In the genomic region with DNA sequence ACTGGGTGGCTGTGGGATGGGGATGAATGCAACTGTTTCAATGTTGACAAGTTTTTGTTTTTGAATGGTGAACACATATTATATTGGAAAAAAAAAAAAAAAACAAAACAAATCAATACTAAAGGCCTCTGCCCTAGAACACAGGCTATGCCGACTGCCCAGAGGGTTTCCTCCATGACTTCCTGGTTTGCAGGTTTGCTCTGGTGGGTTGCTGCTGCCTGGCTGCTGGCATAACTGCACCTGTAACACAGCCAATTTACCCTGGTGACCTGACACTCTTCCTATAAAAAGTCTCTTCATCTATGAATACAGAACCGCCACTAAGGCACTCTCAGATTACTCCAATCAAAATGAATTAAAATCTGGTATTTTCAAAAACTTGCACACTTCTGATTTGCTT, we compare ENCODE assay signal across 26 cellular contexts. TPM values are rescaled to one million over a fixed set of nuclear protein-coding genes. Genes with fewer than 3 reads are reported as not detected.
DNase-seq lines count a peak whose midpoint lies in the region; TF ChIP-seq lines count a peak whose summit lies in the region.
"Had no signal": no experiment of that assay in that cellular context is flagged by ENCODE, and none has a peak within 500 bp of the region (broad histone marks: within the 10 kb centered on the region; RNA-seq: fewer than 3 reads in every experiment).

No MANE protein-coding gene starts in this region.

- H3K36me3 Mint-ChIP-seq in activated T-cell treated with anti-CD3 and anti-CD28 coated beads, Interleukin-2, amount 50 U/mL, for 24 hours (ENCODE audit: low read depth): peaks cover 97% of the 10 kb centered on the region
- H3K36me3 Mint-ChIP-seq in CD8-positive, alpha-beta memory T cell: peaks cover 7 to 83% (median 17%) of the 10 kb centered on the region in 3 donors
- peaks cover 65% of the 10 kb centered on the region for H3K36me3 Mint-ChIP-seq in activated T-helper 2 cell treated with anti-CD3 and anti-CD28 coated beads, Interferon-gamma antibody, Interleukin-2, Interleukin-4, amounts not matched to agents 10 μg/mL and 5 μg/mL and 100 μg/mL, durations not matched to agents 14 hours and 24 hours and 36 hours (ENCODE audit: low read depth)

- no peak for DNase-seq in activated T-cell treated with anti-CD3 and anti-CD28 coated beads, Interleukin-2, amount 50 U/mL, for 24 hours
- no peak for DNase-seq in activated T-cell treated with anti-CD3 and anti-CD28 coated beads, Interleukin-2, amount 50 U/mL, for 1 hour
- no peak for DNase-seq in CD8-positive, alpha-beta memory T cell
- DNase-seq in activated T-helper 2 cell treated with anti-CD3 and anti-CD28 coated beads, Interferon-gamma antibody, Interleukin-2, Interleukin-4, amounts not matched to agents 10 μg/mL and 5 μg/mL and 100 μg/mL, durations not matched to agents 14 hours and 24 hours and 36 hours (ENCODE audit: low spot score): no peak
- DNase-seq in mucosa of gallbladder (ENCODE audit: low spot score) (peak; percentile 23), A673 (ENCODE audit: low spot score) (no peak), NCI-H2107 treated with DMSO at 0.1 percent for 48 hours (lab: John Stamatoyannopoulos, UW; ENCODE audit: unreplicated experiment) (no peak)
- DNase-seq in stimulated activated CD4-positive, alpha-beta T cell treated with anti-CD3 and anti-CD28 coated beads, Interleukin-4, amount 100 ng/mL, for 24 hours: no peak
- DNase-seq: 8988T, GM23248, H7, KBM-7, MV-4-11, NCI-H1105, NCI-H1436 treated with DMSO at 0.1 percent for 48 hours, NCI-H1930, NCI-H2107, NCI-H446, NCI-H524 treated with DMSO at 0.1 percent for 48 hours, NCI-H774 had no signal

- H3K4me3 ChIP-seq in CD8-positive, alpha-beta memory T cell (ENCODE audit: low read length): no peak overlapping the region
- H3K4me3 ChIP-seq in A673 (ENCODE audit: low read depth, low read length, poor library complexity, severe bottlenecking): no peak overlapping the region
- H3K4me3 ChIP-seq: GM23248, SJSA1 had no signal

- BruUV-seq in A673 (replicated peaks; lab: Mats Ljungman, UMichigan): no TSS peak

- intact Hi-C loops in activated T-helper 2 cell treated with anti-CD3 and anti-CD28 coated beads, Interferon-gamma antibody, Interleukin-2, Interleukin-4, amounts not matched to agents 10 μg/mL and 5 μg/mL and 100 μg/mL, durations not matched to agents 14 hours and 24 hours and 36 hours (cut with micrococcal nuclease): no loop called here
- intact Hi-C loops in A673 (cut with micrococcal nuclease; ENCODE audit: unreplicated experiment): no loop called here

- no peaks in the 10 kb centered on the region for H3K9me3 Mint-ChIP-seq in activated T-cell treated with anti-CD3 and anti-CD28 coated beads, Interleukin-2, amount 50 U/mL, for 24 hours
- no peaks in the 10 kb centered on the region for H3K9me3 Mint-ChIP-seq in CD8-positive, alpha-beta memory T cell
- no peaks in the 10 kb centered on the region for H3K9me3 Mint-ChIP-seq in activated T-helper 2 cell treated with anti-CD3 and anti-CD28 coated beads, Interferon-gamma antibody, Interleukin-2, Interleukin-4, amounts not matched to agents 10 μg/mL and 5 μg/mL and 100 μg/mL, durations not matched to agents 14 hours and 24 hours and 36 hours

- H3K27me3 Mint-ChIP-seq in activated T-cell treated with anti-CD3 and anti-CD28 coated beads, Interleukin-2, amount 50 U/mL, for 24 hours: no peaks in the 10 kb centered on the region
- H3K27me3 Mint-ChIP-seq in CD8-positive, alpha-beta memory T cell: no peaks in the 10 kb centered on the region
- no peaks in the 10 kb centered on the region for H3K27me3 Mint-ChIP-seq in activated T-helper 2 cell treated with anti-CD3 and anti-CD28 coated beads, Interferon-gamma antibody, Interleukin-2, Interleukin-4, amounts not matched to agents 10 μg/mL and 5 μg/mL and 100 μg/mL, durations not matched to agents 14 hours and 24 hours and 36 hours (ENCODE audit: low read depth)

- H3K4me3 Mint-ChIP-seq in activated T-cell treated with anti-CD3 and anti-CD28 coated beads, Interleukin-2, amount 50 U/mL, for 24 hours: no peak overlapping the region
- no peak overlapping the region for H3K4me3 Mint-ChIP-seq in CD8-positive, alpha-beta memory T cell
- no peak overlapping the region for H3K4me3 Mint-ChIP-seq in activated T-helper 2 cell treated with anti-CD3 and anti-CD28 coated beads, Interferon-gamma antibody, Interleukin-2, Interleukin-4, amounts not matched to agents 10 μg/mL and 5 μg/mL and 100 μg/mL, durations not matched to agents 14 hours and 24 hours and 36 hours (ENCODE audit: low read depth)

- no peaks in the 10 kb centered on the region for H3K9me3 ChIP-seq in CD8-positive, alpha-beta memory T cell (ENCODE audit: low read length)
- no peaks in the 10 kb centered on the region for H3K9me3 ChIP-seq in A673 (ENCODE audit: low read depth, low read length, poor library complexity, severe bottlenecking)
- H3K9me3 ChIP-seq: SJSA1 had no signal

- H3K27me3 ChIP-seq in CD8-positive, alpha-beta memory T cell (ENCODE audit: insufficient read depth, low read length, poor library complexity, severe bottlenecking): no peaks in the 10 kb centered on the region
- no peaks in the 10 kb centered on the region for H3K27me3 ChIP-seq in A673 (replicated peaks; ENCODE audit: insufficient read depth, low read depth, low read length, poor library complexity)
- H3K27me3 ChIP-seq: SJSA1 had no signal

- H3K4me1 ChIP-seq in CD8-positive, alpha-beta memory T cell (ENCODE audit: insufficient read depth, low read length): no peaks in the 10 kb centered on the region
- no peaks in the 10 kb centered on the region for H3K4me1 ChIP-seq in A673 (ENCODE audit: insufficient read depth, low read length, poor library complexity, severe bottlenecking)
- H3K4me1 ChIP-seq: SJSA1 had no signal

- peaks cover 40% of the 10 kb centered on the region for H3K36me3 ChIP-seq in CD8-positive, alpha-beta memory T cell (ENCODE audit: insufficient read depth, low read length)
- H3K36me3 ChIP-seq in A673 (ENCODE audit: insufficient read depth, low read length, poor library complexity, severe bottlenecking): peaks cover 75% of the 10 kb centered on the region

- H3K27ac Mint-ChIP-seq in activated T-cell treated with anti-CD3 and anti-CD28 coated beads, Interleukin-2, amount 50 U/mL, for 24 hours: peak overlapping the region; percentile 13
- peak overlapping the region in 5 of 8 donors; percentile 29 to 67 (median 51) for H3K27ac Mint-ChIP-seq in CD8-positive, alpha-beta memory T cell
- H3K27ac Mint-ChIP-seq in activated T-helper 2 cell treated with anti-CD3 and anti-CD28 coated beads, Interferon-gamma antibody, Interleukin-2, Interleukin-4, amounts not matched to agents 10 μg/mL and 5 μg/mL and 100 μg/mL, durations not matched to agents 14 hours and 24 hours and 36 hours: peak overlapping the region; percentile 54

- peaks cover 17% of the 10 kb centered on the region for H3K4me1 Mint-ChIP-seq in activated T-cell treated with anti-CD3 and anti-CD28 coated beads, Interleukin-2, amount 50 U/mL, for 24 hours (ENCODE audit: low read depth)
- peaks cover 6 to 31% (median 28%) of the 10 kb centered on the region in 3 donors for H3K4me1 Mint-ChIP-seq in CD8-positive, alpha-beta memory T cell
- no peaks in the 10 kb centered on the region for H3K4me1 Mint-ChIP-seq in activated T-helper 2 cell treated with anti-CD3 and anti-CD28 coated beads, Interferon-gamma antibody, Interleukin-2, Interleukin-4, amounts not matched to agents 10 μg/mL and 5 μg/mL and 100 μg/mL, durations not matched to agents 14 hours and 24 hours and 36 hours (ENCODE audit: low read depth)

- no peak for TF ChIP-seq CTCF in A673 (conservative IDR thresholded peaks at IDR 0.05; ENCODE audit: low read depth, low read length)

- CTCF ChIA-PET in CD8-positive, alpha-beta memory T cell (lab: Charles Lee): no interaction called here
- CTCF ChIA-PET in A673 (lab: Charles Lee): no interaction called here

- H3K27ac ChIP-seq in CD8-positive, alpha-beta memory T cell (ENCODE audit: low read depth, low read length): no peak overlapping the region
- H3K27ac ChIP-seq in A673 (ENCODE audit: low read depth, low read length, poor library complexity, severe bottlenecking): no peak overlapping the region
- H3K27ac ChIP-seq: GM23248, SJSA1 had no signal

- POLR2A ChIA-PET in CD8-positive, alpha-beta memory T cell (lab: Charles Lee): no interaction called here
- POLR2A ChIA-PET in A673 (lab: Charles Lee; ENCODE audit: low non-redundant PET): no interaction called here

RNA-seq across cellular contexts. Expression of a gene that starts 10.4 kb away (rescaled TPM):
- 100 to 1,000 TPM; 104 to 110 TPM for total RNA-seq in CD8-positive, alpha-beta memory T cell
- 40.2 TPM for polyA plus RNA-seq in CD8-positive, alpha-beta memory T cell
- 104 and 112 TPM in 2 replicates for total RNA-seq in activated T-helper 2 cell treated with anti-CD3 and anti-CD28 coated beads, Interferon-gamma antibody, Interleukin-2, Interleukin-4, amounts not matched to agents 10 μg/mL and 5 μg/mL and 100 μg/mL, durations not matched to agents 14 hours and 24 hours and 36 hours
- 128 TPM for total RNA-seq in mucosa of gallbladder
- 121 and 128 TPM in 2 replicates for total RNA-seq in A673 (2021)

RNA-seq across cellular contexts. Expression of a gene that starts 10.6 kb away (rescaled TPM):
- total RNA-seq in CD8-positive, alpha-beta memory T cell: 10 to 100 TPM; 40.3 to 41.0 TPM
- 23.3 TPM for polyA plus RNA-seq in CD8-positive, alpha-beta memory T cell
- 33.8 and 34.2 TPM in 2 replicates for total RNA-seq in activated T-helper 2 cell treated with anti-CD3 and anti-CD28 coated beads, Interferon-gamma antibody, Interleukin-2, Interleukin-4, amounts not matched to agents 10 μg/mL and 5 μg/mL and 100 μg/mL, durations not matched to agents 14 hours and 24 hours and 36 hours
- 35.3 TPM for total RNA-seq in mucosa of gallbladder
- total RNA-seq in A673 (2021): 45.6 and 51.0 TPM in 2 replicates

RNA-seq across cellular contexts. Expression of a gene that starts 34.3 kb away (rescaled TPM):
- 1 to 10 TPM; 7.4 to 8.1 TPM for total RNA-seq in CD8-positive, alpha-beta memory T cell
- 7.8 TPM for polyA plus RNA-seq in CD8-positive, alpha-beta memory T cell
- total RNA-seq in activated T-helper 2 cell treated with anti-CD3 and anti-CD28 coated beads, Interferon-gamma antibody, Interleukin-2, Interleukin-4, amounts not matched to agents 10 μg/mL and 5 μg/mL and 100 μg/mL, durations not matched to agents 14 hours and 24 hours and 36 hours: 5.1 and 5.5 TPM in 2 replicates
- total RNA-seq in mucosa of gallbladder (71.0 TPM), A673 (2021) (2.9 and 3.3 TPM in 2 replicates)

RNA-seq across cellular contexts. Expression of a gene that starts 41.6 kb away (rescaled TPM):
- not detected for total RNA-seq in CD8-positive, alpha-beta memory T cell
- not detected for polyA plus RNA-seq in CD8-positive, alpha-beta memory T cell
- total RNA-seq in activated T-helper 2 cell treated with anti-CD3 and anti-CD28 coated beads, Interferon-gamma antibody, Interleukin-2, Interleukin-4, amounts not matched to agents 10 μg/mL and 5 μg/mL and 100 μg/mL, durations not matched to agents 14 hours and 24 hours and 36 hours: not detected in 2 replicates
- total RNA-seq in mucosa of gallbladder (194 TPM), A673 (2021) (not detected in 2 replicates)
- total RNA-seq: Daoy, G401, GM23248, H7, LHCN-M2, SJSA1 had no signal
- polyA plus RNA-seq: BJ, GM23248 had no signal

RNA-seq across cellular contexts. Expression of a gene that starts 48.6 kb away (rescaled TPM):
- total RNA-seq in CD8-positive, alpha-beta memory T cell: not detected
- polyA plus RNA-seq in CD8-positive, alpha-beta memory T cell: not detected
- total RNA-seq in activated T-helper 2 cell treated with anti-CD3 and anti-CD28 coated beads, Interferon-gamma antibody, Interleukin-2, Interleukin-4, amounts not matched to agents 10 μg/mL and 5 μg/mL and 100 μg/mL, durations not matched to agents 14 hours and 24 hours and 36 hours: not detected in 2 replicates
- not detected for total RNA-seq in mucosa of gallbladder
- not detected in 2 replicates for total RNA-seq in A673 (2021)
- total RNA-seq: Daoy, G401, GM23248, H7, LHCN-M2, MCF 10A, SJSA1 had no signal
- polyA plus RNA-seq: BJ, GM23248 had no signal
